Comparison of ENCODE assay signal across 10 cellular contexts in genomic region chr6:158357570-158358216, GRCh38.
DNase-seq lines count a peak whose midpoint lies in the region; ATAC-seq and TF ChIP-seq lines count a peak whose summit lies in the region.
"Had no signal": no experiment of that assay in that cellular context is flagged by ENCODE, and none has a peak within 500 bp of the region (broad histone marks: within the 10 kb centered on the region; RNA-seq: fewer than 3 reads in every experiment).

No MANE protein-coding gene starts in this region.

- H3K4me3 ChIP-seq in epithelial cell of esophagus (ENCODE audit: low read length), result no peak overlapping the region

- in situ Hi-C loops in KBM-7 (cut with MboI; ENCODE audit: low pct_unique_long_range_greater_than_20kb, low sequenced_read_pairs), result no loop called here

- no peak for TF ChIP-seq CTCF in epithelial cell of esophagus (IDR thresholded peaks at IDR 0.05; ENCODE audit: insufficient read depth, low read depth, low read length, missing control alignments)

- peak; percentile 42 for DNase-seq in epithelial cell of esophagus (ENCODE audit: low read depth)
- DNase-seq in NCI-H2081 (lab: John Stamatoyannopoulos, UW), result no peak
- DNase-seq in NCI-H1092 treated with DMSO at 0.1 percent for 48 hours (lab: John Stamatoyannopoulos, UW), result no peak
- no peak for DNase-seq in KBM-7
- no peak for DNase-seq in glomerular visceral epithelial cell (ENCODE audit: extremely low spot score)
- DNase-seq: activated naive CD4-positive, alpha-beta T cell treated with anti-CD3 and anti-CD28 coated beads, Interleukin-2, amount 10 ng/mL, durations not matched to agents 7 days and 5 days; NCI-H1105 had no signal

- ATAC-seq in GM18498 (IDR thresholded peaks at IDR 0.05; ENCODE audit: unreplicated experiment) (peak; percentile 73), GM19395 (IDR thresholded peaks at IDR 0.05; ENCODE audit: unreplicated experiment) (peak; percentile 80), HG03135 (IDR thresholded peaks at IDR 0.05; ENCODE audit: unreplicated experiment) (peak; percentile 42)
